25 cellular contexts compared by ENCODE assay signal in genomic region chr13:75432811-75433244, GRCh38. TPM values are rescaled to one million over a fixed set of nuclear protein-coding genes. Genes with fewer than 3 reads are reported as not detected.
A peak's percentile ranks its signal among the peaks of the same experiment; 100 is the strongest.
DNase-seq lines count a peak whose midpoint lies in the region; ATAC-seq, FAIRE-seq and TF ChIP-seq lines count a peak whose summit lies in the region.
"Had no signal": no experiment of that assay in that cellular context is flagged by ENCODE, and none has a peak within 500 bp of the region (broad histone marks: within the 10 kb centered on the region; RNA-seq: fewer than 3 reads in every experiment).

No MANE protein-coding gene starts in this region.

- H3K9me3 ChIP-seq in pancreas (no peaks in the 10 kb centered on the region), esophagus squamous epithelium (no peaks in the 10 kb centered on the region), suprapubic skin (no peaks in the 10 kb centered on the region)
- H3K9me3 ChIP-seq: BE2C had no signal

- TF ChIP-seq EP300 in suprapubic skin (IDR thresholded peaks at IDR 0.05) = no peak

- H3K4me3 ChIP-seq in epithelial cell of esophagus (ENCODE audit: low read length) = no peak overlapping the region
- no peak overlapping the region for H3K4me3 ChIP-seq in pancreas
- H3K4me3 ChIP-seq in esophagus squamous epithelium = no peak overlapping the region
- no peak overlapping the region for H3K4me3 ChIP-seq in suprapubic skin
- H3K4me3 ChIP-seq: GM23248 had no signal

- ATAC-seq in pancreas = peak; percentile 40 to 62 (median 54)
- ATAC-seq: naive thymus-derived CD4-positive, alpha-beta T cell had no signal

- H3K27ac ChIP-seq in pancreas (peak overlapping the region in 1 of 4 donors; percentile 38), esophagus squamous epithelium (no peak overlapping the region), suprapubic skin (no peak overlapping the region)
- H3K27ac ChIP-seq: GM23248 had no signal

- intact Hi-C loops in pancreas (cut with DNase I) (no loop called here), esophagus squamous epithelium (cut with DNase I) (no loop called here)

- FAIRE-seq in H54 (lab: Jason Lieb, UNC) (peak; percentile 91), pancreas (lab: Jason Lieb, UNC) (no peak)
- FAIRE-seq: A204.1, TTC549 had no signal

- TF ChIP-seq POLR2A in H54 (IDR thresholded peaks at IDR 0.05; ENCODE audit: low read depth, low read length) (no peak), esophagus squamous epithelium (IDR thresholded peaks at IDR 0.05) (no peak), suprapubic skin (IDR thresholded peaks at IDR 0.05) (no peak)

- WGBS in pancreas, 2 donors = 31 to 46% methylated on average over 5 of the region's 5 CpGs
- 28 to 52% methylated on average over 5 of the region's 5 CpGs for WGBS in esophagus squamous epithelium, 2 donors
- 63% methylated on average over 5 of the region's 5 CpGs for WGBS in suprapubic skin

- DNase-seq in SHP77 treated with DMSO at 0.1 percent for 48 hours (lab: John Stamatoyannopoulos, UW) (peak; percentile 10), SHP77 (lab: John Stamatoyannopoulos, UW) (no peak), H54 (ENCODE audit: insufficient read length, low spot score) (no peak), epithelial cell of esophagus (ENCODE audit: low read depth) (peak; percentile 36), pancreas (no peak), esophagus squamous epithelium (lab: John Stamatoyannopoulos, UW) (no peak), suprapubic skin (ENCODE audit: low spot score in 2 of 2) (no peak), islet precursor cell (no peak)
- DNase-seq: activated CD4-positive, alpha-beta T cell treated with anti-CD3 and anti-CD28 coated beads for 1 hour; activated CD8-positive, alpha-beta memory T cell treated with anti-CD3 and anti-CD28 coated beads for 24 hours; activated naive CD4-positive, alpha-beta T cell treated with anti-CD3 and anti-CD28 coated beads for 36 hours; activated T-cell treated with anti-CD3 and anti-CD28 coated beads, Interleukin-2, amount 50 U/mL, for 24 hours; amygdala; BE2C; central memory CD4-positive, alpha-beta T cell; EL; mesendoderm; naive thymus-derived CD4-positive, alpha-beta T cell; NCI-H1092; NCI-H187 treated with DMSO at 0.1 percent for 48 hours; NCI-H510A treated with DMSO at 0.1 percent for 48 hours; posterior cingulate gyrus had no signal

- H3K27me3 ChIP-seq in pancreas (no peaks in the 10 kb centered on the region), esophagus squamous epithelium (no peaks in the 10 kb centered on the region), suprapubic skin (no peaks in the 10 kb centered on the region)
- H3K27me3 ChIP-seq: BE2C had no signal

- H3K36me3 ChIP-seq in pancreas (no peaks in the 10 kb centered on the region), esophagus squamous epithelium (no peaks in the 10 kb centered on the region), suprapubic skin (no peaks in the 10 kb centered on the region)
- H3K36me3 ChIP-seq: BE2C had no signal

- TF ChIP-seq CTCF in epithelial cell of esophagus (IDR thresholded peaks at IDR 0.05; ENCODE audit: insufficient read depth, low read depth, low read length, missing control alignments) (no peak), pancreas (IDR thresholded peaks at IDR 0.05) (no peak), esophagus squamous epithelium (IDR thresholded peaks at IDR 0.05) (no peak), suprapubic skin (IDR thresholded peaks at IDR 0.05) (no peak)

- H3K4me1 ChIP-seq in pancreas (peaks cover 0 to 22% (median 6%) of the 10 kb centered on the region in 3 donors), esophagus squamous epithelium (peaks cover 0 to 17% (median 3%) of the 10 kb centered on the region in 3 donors), suprapubic skin (peaks cover 20% of the 10 kb centered on the region)

RNA-seq across cellular contexts. Expression of gene TBC1D4, which starts 49.1 kb away (rescaled TPM):
- total RNA-seq in pancreas (10 to 100 TPM in 4 of 6 donors, 1 to 10 TPM in 2; 8.2 to 19.7 (median 10.5) TPM), esophagus squamous epithelium (10 to 100 TPM; 14.9 to 20.8 (median 16.6) TPM), suprapubic skin (100 to 1,000 TPM in 1 of 4 donors, 10 to 100 TPM in 3; 54.3 to 110 (median 72.7) TPM)
- polyA plus RNA-seq in pancreas = 10 to 100 TPM in 1 of 2 donors, 1 to 10 TPM in 1; 9.4 to 18.4 TPM

Comparison
In these comparisons a context has a peak if more than half of its experiments do, and no peak if none do; other contexts are left out.
1. DNase-seq: peak in SHP77 treated with DMSO at 0.1 percent for 48 hours (single experiment) and epithelial cell of esophagus (single experiment); none in SHP77 (0 of 2), H54 (single experiment), pancreas (0 of 6), esophagus squamous epithelium (single experiment), suprapubic skin (0 of 2) and islet precursor cell (single experiment).